ENCODE assay signal across 14 cellular contexts in the genomic region with DNA sequence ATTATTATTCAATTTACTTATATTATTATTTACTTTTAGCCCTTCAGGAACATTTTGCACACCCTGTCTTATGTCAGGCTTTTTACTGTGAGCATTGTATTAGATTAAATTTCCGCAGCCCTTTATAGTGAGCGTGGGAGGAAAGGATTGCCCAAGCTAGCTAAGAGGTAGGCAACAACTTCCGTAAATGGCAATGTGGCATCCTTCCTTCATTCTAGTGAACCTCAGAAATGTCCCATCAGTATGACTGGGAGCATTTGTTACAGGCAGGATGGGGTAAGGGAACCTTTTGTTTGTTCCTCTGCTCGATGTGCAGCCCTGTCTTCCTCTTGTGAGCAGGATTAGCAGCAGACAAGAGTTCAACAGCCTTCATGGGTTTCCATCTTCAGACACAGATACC. TPM values are rescaled to one million over a fixed set of nuclear protein-coding genes. Genes with fewer than 3 reads are reported as not detected.
DNase-seq lines count a peak whose midpoint lies in the region; ATAC-seq and TF ChIP-seq lines count a peak whose summit lies in the region.
"Had no signal": no experiment of that assay in that cellular context is flagged by ENCODE, and none has a peak within 500 bp of the region (broad histone marks: within the 10 kb centered on the region; RNA-seq: fewer than 3 reads in every experiment).

No MANE protein-coding gene starts in this region.

- H3K27me3 ChIP-seq in CD8-positive, alpha-beta T cell (ENCODE audit: insufficient read depth, low read length) = no peaks in the 10 kb centered on the region
- H3K27me3 ChIP-seq in OCI-LY1 (ENCODE audit: insufficient read depth, low read length) = no peaks in the 10 kb centered on the region
- no peaks in the 10 kb centered on the region for H3K27me3 ChIP-seq in mammary epithelial cell (ENCODE audit: insufficient read depth, low read length)
- H3K27me3 ChIP-seq in esophagus muscularis mucosa = no peaks in the 10 kb centered on the region

- TF ChIP-seq CTCF in CD8-positive, alpha-beta T cell (IDR thresholded peaks at IDR 0.05) = no peak
- no peak for TF ChIP-seq CTCF in OCI-LY1 (IDR thresholded peaks at IDR 0.05; ENCODE audit: low read length)
- no peak for TF ChIP-seq CTCF in mammary epithelial cell (conservative IDR thresholded peaks at IDR 0.05 in 1 of 2, IDR thresholded peaks at IDR 0.05 in 1 of 2; ENCODE audit: extremely low read depth in 1 of 2, insufficient read depth in 1 of 2, low read depth in 1 of 2, low read length in 2 of 2)
- no peak for TF ChIP-seq CTCF in esophagus muscularis mucosa (IDR thresholded peaks at IDR 0.05)

- dilution Hi-C loops in mammary epithelial cell (cut with HindIII; ENCODE audit: low sequenced_read_pairs) = no loop called here

- H3K4me1 ChIP-seq in CD8-positive, alpha-beta T cell (ENCODE audit: insufficient read depth, low read length) = peaks cover 75% of the 10 kb centered on the region
- H3K4me1 ChIP-seq in OCI-LY1 (ENCODE audit: insufficient read depth, low read length, severe bottlenecking) = peaks cover 98% of the 10 kb centered on the region
- H3K4me1 ChIP-seq in mammary epithelial cell (ENCODE audit: insufficient read depth, low read length) = peaks cover 21% of the 10 kb centered on the region
- no peaks in the 10 kb centered on the region for H3K4me1 ChIP-seq in esophagus muscularis mucosa

- H3K4me2 ChIP-seq in OCI-LY1 (ENCODE audit: low read length) = peak overlapping the region; percentile 17; the same call in 1 of the 2 replicates
- peak overlapping the region; percentile 26 for H3K4me2 ChIP-seq in mammary epithelial cell (ENCODE audit: insufficient read depth, low read depth, low read length)

- no TSS peak for BruUV-seq in mammary epithelial cell (replicated peaks; lab: Mats Ljungman, UMichigan)

- WGBS in mammary epithelial cell (ENCODE audit: low coverage, missing lambda C conversion rate) = 16% methylated on average over 4 of the region's 4 CpGs
- 89% methylated on average over 4 of the region's 4 CpGs for WGBS in esophagus muscularis mucosa

- H3K4me3 ChIP-seq in CD8-positive, alpha-beta T cell (ENCODE audit: low read depth, low read length) = no peak overlapping the region
- H3K4me3 ChIP-seq in OCI-LY1 (ENCODE audit: low read depth, low read length, poor library complexity, severe bottlenecking) = no peak overlapping the region
- no peak overlapping the region for H3K4me3 ChIP-seq in mammary epithelial cell (replicated peaks in 1 of 3; ENCODE audit: insufficient read depth in 1 of 3, low read depth in 2 of 3, low read length in 3 of 3)
- H3K4me3 ChIP-seq in esophagus muscularis mucosa = no peak overlapping the region

- ATAC-seq in CD8-positive, alpha-beta T cell = no peak

- intact Hi-C loops in CD8-positive, alpha-beta T cell (cut with DNase I, micrococcal nuclease) = loop anchor here in 1 of 2 experiments (1.0 kb wide), 1 partner anchor 11 kb away; no protein-coding TSS in a partner anchor
- intact Hi-C loops in mammary epithelial cell (cut with micrococcal nuclease) = no loop called here
- intact Hi-C loops in esophagus muscularis mucosa (cut with DNase I) = loop anchor here (10.0 kb wide), 1 partner anchor 898 kb away; no protein-coding TSS in a partner anchor

- no peaks in the 10 kb centered on the region for H3K36me3 ChIP-seq in CD8-positive, alpha-beta T cell (ENCODE audit: insufficient read depth, low read length)
- H3K36me3 ChIP-seq in OCI-LY1 (ENCODE audit: insufficient read depth, low read length) (no peaks in the 10 kb centered on the region), mammary epithelial cell (ENCODE audit: insufficient read depth, low read length) (no peaks in the 10 kb centered on the region), esophagus muscularis mucosa (no peaks in the 10 kb centered on the region)

- H3F3A ChIP-seq in OCI-LY1 (ENCODE audit: insufficient read depth, low read length) = no peaks in the 10 kb centered on the region

- H3K4me1 Mint-ChIP-seq in CD8-positive, alpha-beta T cell (ENCODE audit: low read depth) = peaks cover 83% of the 10 kb centered on the region

- no peak for TF ChIP-seq EP300 in esophagus muscularis mucosa (IDR thresholded peaks at IDR 0.05)

- H3K36me3 Mint-ChIP-seq in CD8-positive, alpha-beta T cell = peaks cover 3% of the 10 kb centered on the region

- H3K4me3 Mint-ChIP-seq in CD8-positive, alpha-beta T cell = peak overlapping the region; percentile 5

- H3K27ac ChIP-seq in CD8-positive, alpha-beta T cell (ENCODE audit: low read depth, low read length) = no peak overlapping the region
- peak overlapping the region; percentile 82 for H3K27ac ChIP-seq in OCI-LY1 (ENCODE audit: low read depth, low read length, poor library complexity, severe bottlenecking)
- H3K27ac ChIP-seq in mammary epithelial cell (ENCODE audit: insufficient read depth, low read depth, low read length) = no peak overlapping the region
- no peak overlapping the region for H3K27ac ChIP-seq in esophagus muscularis mucosa (replicated peaks in 1 of 4)
- H3K27ac ChIP-seq: C4-2B had no signal

- H3K27ac Mint-ChIP-seq in CD8-positive, alpha-beta T cell = peak overlapping the region; percentile 80

- H3K79me2 ChIP-seq in OCI-LY1 (ENCODE audit: insufficient read depth, low read length) (no peaks in the 10 kb centered on the region), mammary epithelial cell (ENCODE audit: insufficient read depth, low read length) (no peaks in the 10 kb centered on the region)

- H3K27me3 Mint-ChIP-seq in CD8-positive, alpha-beta T cell (ENCODE audit: low read depth) = no peaks in the 10 kb centered on the region

- DNase-seq in AML-193 (lab: John Stamatoyannopoulos, UW) = peak; percentile 94 to 95
- DNase-seq in CD8-positive, alpha-beta T cell = no peak
- peak; percentile 42 for DNase-seq in mammary epithelial cell
- no peak for DNase-seq in iPS-NIHi7 (ENCODE audit: extremely low spot score)
- no peak for DNase-seq in cortex of kidney (lab: John Stamatoyannopoulos, UW)
- no peak for DNase-seq in NCI-H2196 (lab: John Stamatoyannopoulos, UW; ENCODE audit: unreplicated experiment)
- no peak for DNase-seq in esophagus muscularis mucosa (ENCODE audit: extremely low spot score)
- DNase-seq: anterior cingulate cortex, dermis blood vessel endothelial cell, GF-D8, NCI-H146, substantia nigra had no signal

- peaks cover 6% of the 10 kb centered on the region for H3K9me3 Mint-ChIP-seq in CD8-positive, alpha-beta T cell

- H3K9ac ChIP-seq in OCI-LY1 (ENCODE audit: low read length) (peak overlapping the region; percentile 12; the same call in 1 of the 2 replicates), mammary epithelial cell (ENCODE audit: insufficient read depth, low read length) (no peak overlapping the region)

- POLR2A ChIA-PET in CD8-positive, alpha-beta T cell (lab: Charles Lee) = interaction anchor here (1.4 kb wide), 1 partner anchor 13 kb away, joined by 4 read pairs; no protein-coding TSS in a partner anchor

- no peaks in the 10 kb centered on the region for H3K9me2 ChIP-seq in OCI-LY1 (ENCODE audit: low read depth, low read length)

- CTCF ChIA-PET in CD8-positive, alpha-beta T cell (lab: Charles Lee) = interaction anchor here (16.4 kb wide), 1 partner anchor 40 kb away, joined by 537 read pairs; no protein-coding TSS in a partner anchor
- CTCF ChIA-PET in mammary epithelial cell (lab: Charles Lee; ENCODE audit: low non-redundant PET) = no interaction called here

- H4K20me1 ChIP-seq in OCI-LY1 (ENCODE audit: insufficient read depth, low read length) = no peaks in the 10 kb centered on the region
- no peaks in the 10 kb centered on the region for H4K20me1 ChIP-seq in mammary epithelial cell (ENCODE audit: insufficient read depth, low read length)

- no peak for TF ChIP-seq POLR2A in esophagus muscularis mucosa (IDR thresholded peaks at IDR 0.05; ENCODE audit: low read depth)

- H3K9me3 ChIP-seq in CD8-positive, alpha-beta T cell (ENCODE audit: low read length) = peaks cover 4% of the 10 kb centered on the region
- H3K9me3 ChIP-seq in OCI-LY1 (ENCODE audit: low read length) = no peaks in the 10 kb centered on the region
- no peaks in the 10 kb centered on the region for H3K9me3 ChIP-seq in mammary epithelial cell (replicated peaks; ENCODE audit: insufficient read depth, low read length)
- H3K9me3 ChIP-seq in esophagus muscularis mucosa = no peaks in the 10 kb centered on the region

- in situ Hi-C loops in mammary epithelial cell (cut with MboI; ENCODE audit: low sequenced_read_pairs in 2 of 2) = no loop called here

- H2AFZ ChIP-seq in OCI-LY1 (ENCODE audit: low read length) (0 out of 2 replicates have a peak overlapping the region, but pooled peaks have one; percentile 45), mammary epithelial cell (ENCODE audit: low read depth, low read length) (peak overlapping the region; percentile 96)

RNA-seq across cellular contexts. Expression of a gene that starts 6.2 kb away (rescaled TPM):
- under 1 TPM in 1 of 2 experiments, not detected in 1; 0.58 TPM for total RNA-seq in CD8-positive, alpha-beta T cell
- under 1 TPM in 1 of 2 donors, not detected in 1; 0.17 TPM for total RNA-seq in mammary epithelial cell
- 0.02 TPM for polyA plus RNA-seq in mammary epithelial cell
- not detected for polyA minus RNA-seq in mammary epithelial cell
- 1 to 10 TPM in 1 of 4 donors, under 1 TPM in 3; 0.42 to 1.8 (median 0.67) TPM for total RNA-seq in esophagus muscularis mucosa
- total RNA-seq: dermis blood vessel endothelial cell had no signal

Comparison
In these comparisons a context has a peak if more than half of its experiments do, and no peak if none do; other contexts are left out.
1. DNase-seq: peak in AML-193 (2 of 2) and mammary epithelial cell (single experiment); none in CD8-positive, alpha-beta T cell (0 of 7), iPS-NIHi7 (single experiment), cortex of kidney (single experiment), NCI-H2196 (single experiment) and esophagus muscularis mucosa (single experiment).